ENCODE assay signal across 1 cellular context in the genomic region with DNA sequence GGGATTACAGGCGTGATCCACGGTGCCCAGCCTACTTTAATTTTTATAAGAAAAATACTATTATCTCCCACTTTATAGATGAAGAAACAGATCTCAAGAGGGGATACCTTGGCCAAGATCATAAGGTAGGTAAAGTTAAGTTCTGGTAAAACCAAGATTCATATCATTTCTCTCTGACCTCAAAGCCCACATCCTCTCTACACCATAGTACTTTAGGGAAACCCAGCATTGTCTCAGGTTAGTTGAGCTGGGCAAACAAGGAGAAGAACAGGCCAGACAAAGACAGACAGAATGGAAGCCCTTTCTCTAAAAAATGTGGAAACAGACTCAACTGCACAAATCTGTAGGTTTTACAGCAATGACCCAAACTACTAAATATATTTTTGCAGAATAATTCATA.
TF ChIP-seq lines count a peak whose summit lies in the region.

No MANE protein-coding gene starts in this region.

TF ChIP-seq in A549, 52 proteins besides CTCF, POLR2A, EP300 and RAD21 (continued from another document):
- TF ChIP-seq CBX2 (IDR thresholded peaks at IDR 0.05; ENCODE audit: borderline replicate concordance, low read depth) (no peak), NPAS2 (CRISPR knock-in tag; IDR thresholded peaks at IDR 0.05; ENCODE audit: borderline replicate concordance) (no peak), MAZ (IDR thresholded peaks at IDR 0.05; ENCODE audit: borderline replicate concordance, low read depth, low read length) (no peak), CBX8 (IDR thresholded peaks at IDR 0.05) (no peak)
